Comparison of ENCODE assay signal across 8 cellular contexts in the genomic region with DNA sequence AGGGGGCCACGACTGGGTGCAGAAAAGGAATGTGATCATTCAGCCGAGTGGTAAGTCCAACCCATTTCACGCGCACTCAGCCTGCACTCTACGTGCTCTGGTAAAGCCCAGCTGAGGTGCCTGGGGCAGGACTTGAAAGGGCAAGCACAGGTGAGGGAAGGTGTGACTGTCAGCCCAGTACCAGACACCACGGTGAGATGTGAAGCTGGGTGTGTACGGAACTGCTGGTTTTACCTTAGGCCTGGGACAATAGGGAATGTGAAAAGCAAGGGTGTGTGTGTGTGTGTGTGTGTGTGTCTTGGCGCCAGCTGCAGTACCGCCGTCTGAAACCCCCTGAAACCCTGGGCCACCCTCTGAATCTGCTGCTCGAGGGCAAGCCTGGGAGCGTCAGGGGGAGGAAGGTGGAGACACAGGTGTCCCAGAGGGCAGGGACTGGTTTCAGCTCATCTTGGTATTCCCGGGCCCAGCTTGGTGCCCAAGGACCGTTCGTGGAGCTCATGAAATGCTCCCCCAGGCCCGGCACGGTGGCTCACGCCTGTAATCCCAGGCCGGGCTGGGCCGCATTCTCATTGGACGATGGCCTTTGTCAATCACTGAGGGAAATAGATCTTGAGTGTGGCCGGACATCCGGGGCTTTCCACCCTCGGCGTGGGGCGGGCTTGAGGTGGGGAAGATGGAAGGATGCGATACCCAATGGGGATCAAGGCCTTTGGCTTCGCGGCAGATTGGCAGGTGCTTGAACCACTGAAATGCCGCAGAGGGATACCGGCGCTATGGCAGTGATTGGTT. TPM values are rescaled to one million over a fixed set of nuclear protein-coding genes. Genes with fewer than 3 reads are reported as not detected.
A peak's percentile ranks its signal among the peaks of the same experiment; 100 is the strongest.
DNase-seq lines count a peak whose midpoint lies in the region; ATAC-seq and TF ChIP-seq lines count a peak whose summit lies in the region.

No MANE protein-coding gene starts in this region.

- intact Hi-C loops in testis (cut with DNase I; ENCODE audit: low total_unique reads): no loop called here

- H3K9me3 Mint-ChIP-seq in activated naive CD8-positive, alpha-beta T cell treated with anti-CD3 and anti-CD28 coated beads for 36 hours: peaks cover 2% of the 10 kb centered on the region
- peaks cover 9% of the 10 kb centered on the region for H3K9me3 Mint-ChIP-seq in glutamatergic neuron (ENCODE audit: unreplicated experiment)

- ATAC-seq in HG02642 (IDR thresholded peaks at IDR 0.05; ENCODE audit: poor library complexity, unreplicated experiment) (peak; percentile 98), omental fat pad (ENCODE audit: low FRiP score) (peak; percentile 99)

- peak overlapping the region; percentile 69 to 82 for H3K27ac ChIP-seq in testis

- H3K4me1 ChIP-seq in testis: peaks cover 11% of the 10 kb centered on the region

- TF ChIP-seq POLR2A in GM10847 (IDR thresholded peaks at IDR 0.05; ENCODE audit: extremely low read depth, insufficient read length) (peak; percentile 46), testis (IDR thresholded peaks at IDR 0.05) (no peak)

- no peaks in the 10 kb centered on the region for H3K27me3 ChIP-seq in testis

- H3K36me3 ChIP-seq in testis (ENCODE audit: low read depth, missing control alignments): no peaks in the 10 kb centered on the region

- no peaks in the 10 kb centered on the region for H3K27me3 Mint-ChIP-seq in activated naive CD8-positive, alpha-beta T cell treated with anti-CD3 and anti-CD28 coated beads for 36 hours
- H3K27me3 Mint-ChIP-seq in glutamatergic neuron (ENCODE audit: unreplicated experiment): peaks cover 8% of the 10 kb centered on the region

- H3K4me3 Mint-ChIP-seq in activated naive CD8-positive, alpha-beta T cell treated with anti-CD3 and anti-CD28 coated beads for 36 hours: peak overlapping the region; percentile 91
- H3K4me3 Mint-ChIP-seq in glutamatergic neuron (ENCODE audit: unreplicated experiment): peak overlapping the region; percentile 99

- peaks cover 32% of the 10 kb centered on the region for H3K4me1 Mint-ChIP-seq in activated naive CD8-positive, alpha-beta T cell treated with anti-CD3 and anti-CD28 coated beads for 36 hours
- peaks cover 9% of the 10 kb centered on the region for H3K4me1 Mint-ChIP-seq in glutamatergic neuron (ENCODE audit: low read depth, unreplicated experiment)

- peak overlapping the region; percentile 87 for H3K27ac Mint-ChIP-seq in activated naive CD8-positive, alpha-beta T cell treated with anti-CD3 and anti-CD28 coated beads for 36 hours
- H3K27ac Mint-ChIP-seq in glutamatergic neuron (ENCODE audit: unreplicated experiment): peak overlapping the region; percentile 92

- TF ChIP-seq CTCF in glutamatergic neuron (IDR thresholded peaks at IDR 0.05; ENCODE audit: partially characterized antibody, unreplicated experiment) (no peak), omental fat pad (IDR thresholded peaks at IDR 0.05) (no peak), testis (IDR thresholded peaks at IDR 0.05) (no peak)

- H3K36me3 Mint-ChIP-seq in activated naive CD8-positive, alpha-beta T cell treated with anti-CD3 and anti-CD28 coated beads for 36 hours: no peaks in the 10 kb centered on the region
- H3K36me3 Mint-ChIP-seq in glutamatergic neuron (ENCODE audit: unreplicated experiment): no peaks in the 10 kb centered on the region

- no peaks in the 10 kb centered on the region for H3K9me3 ChIP-seq in testis

- peak overlapping the region; percentile 46 to 71 for H3K4me3 ChIP-seq in testis

- DNase-seq in NCI-H1105 (lab: John Stamatoyannopoulos, UW) (peak; percentile 98), SKM-1 (lab: John Stamatoyannopoulos, UW; ENCODE audit: unreplicated experiment) (peak; percentile 99), glutamatergic neuron (peak; percentile 99), omental fat pad (ENCODE audit: low spot score) (peak; percentile 99), testis (peak; percentile 100)
- peak; percentile 99 for DNase-seq in activated naive CD8-positive, alpha-beta T cell treated with anti-CD3 and anti-CD28 coated beads for 36 hours

- 12 to 14% methylated on average over 26 to 32 of the region's 32 CpGs for WGBS in testis, 2 donors

RNA-seq across cellular contexts. Expression of a gene that starts 27.8 kb away (rescaled TPM):
- not detected for total RNA-seq in activated naive CD8-positive, alpha-beta T cell treated with anti-CD3 and anti-CD28 coated beads for 36 hours
- total RNA-seq in glutamatergic neuron (ENCODE audit: unreplicated experiment): not detected
- total RNA-seq in omental fat pad: 1 to 10 TPM in 3 of 4 donors, under 1 TPM in 1; 0.46 to 4.6 (median 1.9) TPM
- total RNA-seq in testis: 10 to 100 TPM; 20.1 to 20.6 TPM
- polyA plus RNA-seq in testis (ENCODE audit: insufficient read depth, low read depth, low replicate concordance): 11.9 TPM

RNA-seq across cellular contexts. Expression of a gene that starts 39.4 kb away (rescaled TPM):
- 10 to 100 TPM; 13.7 to 14.8 TPM for total RNA-seq in activated naive CD8-positive, alpha-beta T cell treated with anti-CD3 and anti-CD28 coated beads for 36 hours
- total RNA-seq in glutamatergic neuron (ENCODE audit: unreplicated experiment) (236 TPM), omental fat pad (100 to 1,000 TPM; 150 to 231 (median 194) TPM), testis (100 to 1,000 TPM; 217 to 272 TPM)
- polyA plus RNA-seq in testis (ENCODE audit: insufficient read depth, low read depth, low replicate concordance): 253 TPM

RNA-seq across cellular contexts. Expression of a gene that starts 55.1 kb away (rescaled TPM):
- 10 to 100 TPM; 54.6 to 55.8 TPM for total RNA-seq in activated naive CD8-positive, alpha-beta T cell treated with anti-CD3 and anti-CD28 coated beads for 36 hours
- total RNA-seq in glutamatergic neuron (ENCODE audit: unreplicated experiment) (39.0 TPM), omental fat pad (10 to 100 TPM; 17.7 to 40.4 (median 30.4) TPM), testis (10 to 100 TPM; 31.7 to 40.5 TPM)
- 44.6 TPM for polyA plus RNA-seq in testis (ENCODE audit: insufficient read depth, low read depth, low replicate concordance)

RNA-seq across cellular contexts. Expression of a gene that starts 55.3 kb away (rescaled TPM):
- 10 to 100 TPM; 30.0 to 30.6 TPM for total RNA-seq in activated naive CD8-positive, alpha-beta T cell treated with anti-CD3 and anti-CD28 coated beads for 36 hours
- 24.3 TPM for total RNA-seq in glutamatergic neuron (ENCODE audit: unreplicated experiment)
- 10 to 100 TPM; 13.6 to 30.2 (median 26.9) TPM for total RNA-seq in omental fat pad
- 10 to 100 TPM; 37.5 to 45.3 TPM for total RNA-seq in testis
- polyA plus RNA-seq in testis (ENCODE audit: insufficient read depth, low read depth, low replicate concordance): 122 TPM

Comparison
In these comparisons a context has a peak if more than half of its experiments do, and no peak if none do; other contexts are left out.
1. Peak in every context shown above with its lines: DNase-seq, ATAC-seq, H3K4me3 ChIP-seq and H3K27ac ChIP-seq.
2. RNA of a gene that starts 39.4 kb away (total RNA-seq): 217 to 272 TPM in testis, 236 TPM in glutamatergic neuron (single experiment) and 150 to 231 TPM in omental fat pad; 13.7 to 14.8 TPM in activated naive CD8-positive, alpha-beta T cell treated with anti-CD3 and anti-CD28 coated beads for 36 hours; every median in the first group is over 4 times any median in the second.